15 cellular contexts compared by ENCODE assay signal in genomic region chr14:96851694-96852381, GRCh38.
"Had no signal": no experiment of that assay in that cellular context is flagged by ENCODE, and none has a peak within 500 bp of the region (broad histone marks: within the 10 kb centered on the region; RNA-seq: fewer than 3 reads in every experiment).

No MANE protein-coding gene starts in this region.

- ATAC-seq: body of pancreas; mucosa of descending colon; naive thymus-derived CD8-positive, alpha-beta T cell; right cardiac atrium had no signal

- H3K27ac Mint-ChIP-seq: activated naive CD4-positive, alpha-beta T cell treated with anti-CD3 and anti-CD28 coated beads, Interleukin-2, amount 10 ng/mL, durations not matched to agents 7 days and 5 days; T-helper 2 cell treated with Interferon-gamma antibody and Interleukin-4, amounts not matched to agents 5 μg/mL and 100 μg/mL, for 36 hours; type B pancreatic cell had no signal

- H3K9me3 Mint-ChIP-seq: activated naive CD4-positive, alpha-beta T cell treated with anti-CD3 and anti-CD28 coated beads, Interleukin-2, amount 10 ng/mL, durations not matched to agents 7 days and 5 days; activated T-helper 1 cell treated with anti-CD3 and anti-CD28 coated beads, Interleukin-12 subunit alpha, Interleukin-12 subunit beta, Interleukin-2, Interleukin-4 antibody, amounts not matched to agents 30 ng/mL and 10 ng/mL and 1 ng/mL, durations not matched to agents 14 hours and 24 hours and 36 hours; naive thymus-derived CD8-positive, alpha-beta T cell; T-helper 2 cell treated with Interferon-gamma antibody and Interleukin-4, amounts not matched to agents 5 μg/mL and 100 μg/mL, for 36 hours; type B pancreatic cell had no signal

- H3K4me3 Mint-ChIP-seq: activated naive CD4-positive, alpha-beta T cell treated with anti-CD3 and anti-CD28 coated beads, Interleukin-2, amount 10 ng/mL, durations not matched to agents 7 days and 5 days; activated T-helper 1 cell treated with anti-CD3 and anti-CD28 coated beads, Interleukin-12 subunit alpha, Interleukin-12 subunit beta, Interleukin-2, Interleukin-4 antibody, amounts not matched to agents 30 ng/mL and 10 ng/mL and 1 ng/mL, durations not matched to agents 14 hours and 24 hours and 36 hours; naive thymus-derived CD8-positive, alpha-beta T cell; T-helper 2 cell treated with Interferon-gamma antibody and Interleukin-4, amounts not matched to agents 5 μg/mL and 100 μg/mL, for 36 hours; type B pancreatic cell had no signal

- H3K4me3 ChIP-seq: body of pancreas, mucosa of descending colon, SJCRH30, suprapubic skin had no signal

- H3K4me1 ChIP-seq: body of pancreas, SJCRH30, suprapubic skin had no signal

- H3K27me3 Mint-ChIP-seq: activated naive CD4-positive, alpha-beta T cell treated with anti-CD3 and anti-CD28 coated beads, Interleukin-2, amount 10 ng/mL, durations not matched to agents 7 days and 5 days; naive thymus-derived CD8-positive, alpha-beta T cell; type B pancreatic cell had no signal

- DNase-seq: activated naive CD4-positive, alpha-beta T cell treated with anti-CD3 and anti-CD28 coated beads, Interleukin-2, amount 10 ng/mL, durations not matched to agents 7 days and 5 days; amniotic stem cell; body of pancreas; effector memory CD4-positive, alpha-beta T cell; mucosa of descending colon; naive thymus-derived CD8-positive, alpha-beta T cell; nucleus accumbens; right cardiac atrium; SJCRH30; small intestine; SW 1271 had no signal

- H3K9me3 ChIP-seq: body of pancreas, mucosa of descending colon, SJCRH30, suprapubic skin had no signal

- H3K27me3 ChIP-seq: body of pancreas, SJCRH30, suprapubic skin had no signal

- H3K27ac ChIP-seq: body of pancreas, SJCRH30, suprapubic skin had no signal
